1 cellular context compared by ENCODE assay signal in genomic region chr5:159417170-159417569, GRCh38.
TF ChIP-seq lines count a peak whose summit lies in the region.

No MANE protein-coding gene starts in this region.

TF ChIP-seq in K562, 482 proteins besides CTCF, POLR2A, EP300 and RAD21 (continues in another document):
- no peak for TF ChIP-seq HDAC2 (IDR thresholded peaks at IDR 0.05)
- TF ChIP-seq ZKSCAN3 (CRISPR knock-in tag; IDR thresholded peaks at IDR 0.05), result peak; percentile 22; the same call in 1 of the 2 replicates
- no peak for TF ChIP-seq TBP (optimal IDR thresholded peaks at IDR 0.05; ENCODE audit: low read depth, low read length)
- TF ChIP-seq PURB (CRISPR knock-in tag; IDR thresholded peaks at IDR 0.05; ENCODE audit: low read depth), result no peak
- TF ChIP-seq PHF8 (IDR thresholded peaks at IDR 0.05; ENCODE audit: borderline replicate concordance, low read length), result no peak
- TF ChIP-seq ZNF639 (CRISPR knock-in tag; conservative IDR thresholded peaks at IDR 0.05 in 1 of 2, IDR thresholded peaks at IDR 0.05 in 1 of 2), result peak in 1 of 2 experiments; percentile 63; a peak in 1 of 4 replicates
- no peak for TF ChIP-seq GTF3C2 (IDR thresholded peaks at IDR 0.05; ENCODE audit: borderline replicate concordance, extremely low read depth, insufficient read length)
- TF ChIP-seq PKNOX1 (IDR thresholded peaks at IDR 0.05), result no peak
- no peak for TF ChIP-seq NR2C1 (IDR thresholded peaks at IDR 0.05)
- TF ChIP-seq NR2C1 (tag; IDR thresholded peaks at IDR 0.05), result peak; percentile 49; the same call in 1 of the 2 replicates
- TF ChIP-seq ZMIZ1 (IDR thresholded peaks at IDR 0.05; ENCODE audit: low read depth in 2 of 2, low read length in 2 of 2), result no peak
- no peak for TF ChIP-seq ELK3 (CRISPR knock-in tag; IDR thresholded peaks at IDR 0.05)
- no peak for TF ChIP-seq NUFIP1 (IDR thresholded peaks at IDR 0.05; ENCODE audit: partially characterized antibody)
- no peak for TF ChIP-seq ZNF263 (CRISPR knock-in tag; IDR thresholded peaks at IDR 0.05; ENCODE audit: borderline replicate concordance)
- no peak for TF ChIP-seq BCOR (IDR thresholded peaks at IDR 0.05)
- TF ChIP-seq CHD1 (IDR thresholded peaks at IDR 0.05; ENCODE audit: low read length), result no peak
- no peak for TF ChIP-seq ZNF436 (CRISPR knock-in tag; IDR thresholded peaks at IDR 0.05)
- TF ChIP-seq POLR2AphosphoS2 (IDR thresholded peaks at IDR 0.05; ENCODE audit: low read length), result no peak
- TF ChIP-seq, protein P1, sequence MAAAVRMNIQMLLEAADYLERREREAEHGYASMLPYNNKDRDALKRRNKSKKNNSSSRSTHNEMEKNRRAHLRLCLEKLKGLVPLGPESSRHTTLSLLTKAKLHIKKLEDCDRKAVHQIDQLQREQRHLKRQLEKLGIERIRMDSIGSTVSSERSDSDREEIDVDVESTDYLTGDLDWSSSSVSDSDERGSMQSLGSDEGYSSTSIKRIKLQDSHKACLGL (CRISPR knock-in tag; IDR thresholded peaks at IDR 0.05; ENCODE audit: borderline replicate concordance, poor library complexity, severe bottlenecking), result no peak
- TF ChIP-seq HDGF (IDR thresholded peaks at IDR 0.05), result no peak
- no peak for TF ChIP-seq RBM14 (IDR thresholded peaks at IDR 0.05; ENCODE audit: borderline replicate concordance, insufficient read depth, low read depth, low read length)
- TF ChIP-seq TCFL5 (CRISPR knock-in tag; conservative IDR thresholded peaks at IDR 0.05), result 0 out of 2 replicates have a peak, but pooled peaks have one; percentile 49
- peak; percentile 75; the same call in 1 of the 2 replicates for TF ChIP-seq ZNF41 (CRISPR knock-in tag; conservative IDR thresholded peaks at IDR 0.05)
- TF ChIP-seq NELFE (IDR thresholded peaks at IDR 0.05; ENCODE audit: insufficient read depth, insufficient read length), result no peak
- TF ChIP-seq, protein P2, sequence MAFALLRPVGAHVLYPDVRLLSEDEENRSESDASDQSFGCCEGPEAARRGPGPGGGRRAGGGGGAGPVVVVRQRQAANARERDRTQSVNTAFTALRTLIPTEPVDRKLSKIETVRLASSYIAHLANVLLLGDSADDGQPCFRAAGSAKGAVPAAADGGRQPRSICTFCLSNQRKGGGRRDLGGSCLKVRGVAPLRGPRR (CRISPR knock-in tag; IDR thresholded peaks at IDR 0.05), result no peak
- TF ChIP-seq TCF7 (IDR thresholded peaks at IDR 0.05; ENCODE audit: borderline replicate concordance), result no peak
- peak; percentile 46 for TF ChIP-seq FOSL1 (tag; conservative IDR thresholded peaks at IDR 0.05)
- TF ChIP-seq IRF2 (CRISPR knock-in tag; IDR thresholded peaks at IDR 0.05), result no peak
- TF ChIP-seq JUND (IDR thresholded peaks at IDR 0.05; ENCODE audit: borderline replicate concordance, low read depth, low read length), result no peak
- TF ChIP-seq JUND (tag; IDR thresholded peaks at IDR 0.05; ENCODE audit: borderline replicate concordance, low read depth, low read length), result no peak
- TF ChIP-seq, protein P3, sequence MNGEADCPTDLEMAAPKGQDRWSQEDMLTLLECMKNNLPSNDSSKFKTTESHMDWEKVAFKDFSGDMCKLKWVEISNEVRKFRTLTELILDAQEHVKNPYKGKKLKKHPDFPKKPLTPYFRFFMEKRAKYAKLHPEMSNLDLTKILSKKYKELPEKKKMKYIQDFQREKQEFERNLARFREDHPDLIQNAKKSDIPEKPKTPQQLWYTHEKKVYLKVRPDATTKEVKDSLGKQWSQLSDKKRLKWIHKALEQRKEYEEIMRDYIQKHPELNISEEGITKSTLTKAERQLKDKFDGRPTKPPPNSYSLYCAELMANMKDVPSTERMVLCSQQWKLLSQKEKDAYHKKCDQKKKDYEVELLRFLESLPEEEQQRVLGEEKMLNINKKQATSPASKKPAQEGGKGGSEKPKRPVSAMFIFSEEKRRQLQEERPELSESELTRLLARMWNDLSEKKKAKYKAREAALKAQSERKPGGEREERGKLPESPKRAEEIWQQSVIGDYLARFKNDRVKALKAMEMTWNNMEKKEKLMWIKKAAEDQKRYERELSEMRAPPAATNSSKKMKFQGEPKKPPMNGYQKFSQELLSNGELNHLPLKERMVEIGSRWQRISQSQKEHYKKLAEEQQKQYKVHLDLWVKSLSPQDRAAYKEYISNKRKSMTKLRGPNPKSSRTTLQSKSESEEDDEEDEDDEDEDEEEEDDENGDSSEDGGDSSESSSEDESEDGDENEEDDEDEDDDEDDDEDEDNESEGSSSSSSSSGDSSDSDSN (IDR thresholded peaks at IDR 0.05; ENCODE audit: borderline replicate concordance in 1 of 2, low read depth in 2 of 2, low read length in 2 of 2), result no peak
- no peak for TF ChIP-seq PTTG1 (tag; IDR thresholded peaks at IDR 0.05; ENCODE audit: low read depth)
- no peak for TF ChIP-seq ZNF699 (CRISPR knock-in tag; IDR thresholded peaks at IDR 0.05; ENCODE audit: insufficient replicate concordance)
- TF ChIP-seq ZBTB9 (CRISPR knock-in tag; IDR thresholded peaks at IDR 0.05), result peak; percentile 35; the same call in 1 of the 2 replicates
- no peak for TF ChIP-seq JUN (IDR thresholded peaks at IDR 0.05; ENCODE audit: borderline replicate concordance, low read depth, low read length)
- TF ChIP-seq JUN (CRISPR knock-in tag; IDR thresholded peaks at IDR 0.05; ENCODE audit: borderline replicate concordance), result no peak
- TF ChIP-seq, protein P4, sequence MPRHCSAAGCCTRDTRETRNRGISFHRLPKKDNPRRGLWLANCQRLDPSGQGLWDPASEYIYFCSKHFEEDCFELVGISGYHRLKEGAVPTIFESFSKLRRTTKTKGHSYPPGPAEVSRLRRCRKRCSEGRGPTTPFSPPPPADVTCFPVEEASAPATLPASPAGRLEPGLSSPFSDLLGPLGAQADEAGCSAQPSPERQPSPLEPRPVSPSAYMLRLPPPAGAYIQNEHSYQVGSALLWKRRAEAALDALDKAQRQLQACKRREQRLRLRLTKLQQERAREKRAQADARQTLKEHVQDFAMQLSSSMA (CRISPR knock-in tag; IDR thresholded peaks at IDR 0.05), result no peak
- no peak for TF ChIP-seq ZNF507 (tag; conservative IDR thresholded peaks at IDR 0.05)
- no peak for TF ChIP-seq TEAD1 (CRISPR knock-in tag; IDR thresholded peaks at IDR 0.05)
- no peak for TF ChIP-seq ATF7 (IDR thresholded peaks at IDR 0.05)
- TF ChIP-seq SMARCC2 (IDR thresholded peaks at IDR 0.05; ENCODE audit: low read depth), result no peak
- TF ChIP-seq SMARCE1 (IDR thresholded peaks at IDR 0.05), result no peak
- no peak for TF ChIP-seq ZNF174 (CRISPR knock-in tag; IDR thresholded peaks at IDR 0.05)
- TF ChIP-seq E2F3 (CRISPR knock-in tag; IDR thresholded peaks at IDR 0.05), result peak; percentile 71; the same call in 1 of the 2 replicates
- TF ChIP-seq ZNF444 (CRISPR knock-in tag; IDR thresholded peaks at IDR 0.05), result no peak
- no peak for TF ChIP-seq EP400 (IDR thresholded peaks at IDR 0.05)
- no peak for TF ChIP-seq ZNF57 (CRISPR knock-in tag; IDR thresholded peaks at IDR 0.05)
- TF ChIP-seq DMBX1 (CRISPR knock-in tag; IDR thresholded peaks at IDR 0.05; ENCODE audit: borderline replicate concordance), result peak; percentile 20; the same call in 1 of the 2 replicates
- TF ChIP-seq, protein P5, sequence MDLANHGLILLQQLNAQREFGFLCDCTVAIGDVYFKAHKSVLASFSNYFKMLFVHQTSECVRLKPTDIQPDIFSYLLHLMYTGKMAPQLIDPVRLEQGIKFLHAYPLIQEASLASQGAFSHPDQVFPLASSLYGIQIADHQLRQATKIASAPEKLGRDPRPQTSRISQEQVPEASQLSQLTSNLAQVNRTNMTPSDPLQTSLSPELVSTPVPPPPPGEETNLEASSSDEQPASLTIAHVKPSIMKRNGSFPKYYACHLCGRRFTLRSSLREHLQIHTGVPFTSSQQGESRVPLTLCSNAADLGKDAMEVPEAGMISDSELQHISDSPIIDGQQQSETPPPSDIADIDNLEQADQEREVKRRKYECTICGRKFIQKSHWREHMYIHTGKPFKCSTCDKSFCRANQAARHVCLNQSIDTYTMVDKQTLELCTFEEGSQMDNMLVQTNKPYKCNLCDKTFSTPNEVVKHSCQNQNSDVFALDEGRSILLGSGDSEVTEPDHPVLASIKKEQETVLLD (IDR thresholded peaks at IDR 0.05), result no peak
- TF ChIP-seq NR3C1 (CRISPR knock-in tag; IDR thresholded peaks at IDR 0.05), result no peak
